17 cellular contexts compared by ENCODE assay signal in genomic region chr19:30069535-30070197, GRCh38.
DNase-seq lines count a peak whose midpoint lies in the region; ATAC-seq and TF ChIP-seq lines count a peak whose summit lies in the region.
"Had no signal": no experiment of that assay in that cellular context is flagged by ENCODE, and none has a peak within 500 bp of the region (broad histone marks: within the 10 kb centered on the region; RNA-seq: fewer than 3 reads in every experiment).

No MANE protein-coding gene starts in this region.

- H3K27ac Mint-ChIP-seq in nephron progenitor cell: no peak overlapping the region
- H3K27ac Mint-ChIP-seq: activated CD4-positive, alpha-beta T cell treated with anti-CD3 and anti-CD28 coated beads for 36 hours had no signal

- peak overlapping the region; percentile 6; the same call in 1 of the 2 replicates for H3K27ac ChIP-seq in C4-2B
- H3K27ac ChIP-seq in HEK293 (ENCODE audit: extremely low read depth, low read depth, low read length): no peak overlapping the region; the same call in 1 of the 2 replicates
- H3K27ac ChIP-seq in coronary artery: no peak overlapping the region
- no peak overlapping the region for H3K27ac ChIP-seq in osteoblast (ENCODE audit: low read depth, low read length)
- H3K27ac ChIP-seq: brain microvascular endothelial cell, upper lobe of left lung had no signal

- no peaks in the 10 kb centered on the region for H3K36me3 Mint-ChIP-seq in nephron progenitor cell (ENCODE audit: low read depth)

- TF ChIP-seq CTCF in C4-2B (conservative IDR thresholded peaks at IDR 0.05) (no peak), HEK293 (tag by site-specific recombination; IDR thresholded peaks at IDR 0.05) (no peak), coronary artery (IDR thresholded peaks at IDR 0.05) (no peak), osteoblast (IDR thresholded peaks at IDR 0.05; ENCODE audit: extremely low read depth, low read depth, low read length) (no peak), nephron progenitor cell (IDR thresholded peaks at IDR 0.05) (no peak)

- H3K9me3 Mint-ChIP-seq in nephron progenitor cell: no peaks in the 10 kb centered on the region

- POLR2A ChIA-PET in HEK293 (lab: Yijun Ruan, JAX): no interaction called here

- H3K27me3 ChIP-seq in osteoblast (ENCODE audit: insufficient read depth, low read length): no peaks in the 10 kb centered on the region
- H3K27me3 ChIP-seq: brain microvascular endothelial cell, upper lobe of left lung had no signal

- H2AFZ ChIP-seq in osteoblast (ENCODE audit: low read length): no peak overlapping the region

- H3K4me1 Mint-ChIP-seq in nephron progenitor cell: peaks cover 19% of the 10 kb centered on the region
- H3K4me1 Mint-ChIP-seq: activated CD4-positive, alpha-beta T cell treated with anti-CD3 and anti-CD28 coated beads for 36 hours had no signal

- H3K4me3 Mint-ChIP-seq in nephron progenitor cell: no peak overlapping the region
- H3K4me3 Mint-ChIP-seq: activated CD4-positive, alpha-beta T cell treated with anti-CD3 and anti-CD28 coated beads for 36 hours had no signal

- DNase-seq in coronary artery (ENCODE audit: low spot score) (peak; percentile 33), osteoblast (ENCODE audit: insufficient read length, low spot score, missing footprints) (peak; percentile 73), NOMO-1 treated with DMSO at 0.1 percent for 48 hours (lab: John Stamatoyannopoulos, UW; ENCODE audit: unreplicated experiment) (no peak), nephron progenitor cell (no peak), putamen (ENCODE audit: low spot score) (no peak)
- DNase-seq in stimulated activated naive CD8-positive, alpha-beta T cell treated with anti-CD3 and anti-CD28 coated beads, Interleukin-15, Interleukin-2, amounts not matched to agents 100 U/mL and 50 U/mL, for 24 hours: no peak
- DNase-seq: activated CD4-positive, alpha-beta T cell treated with anti-CD3 and anti-CD28 coated beads for 36 hours; brain microvascular endothelial cell; MV-4-11; NCI-H1694 treated with DMSO at 0.1 percent for 48 hours; NCI-H345; stimulated activated CD4-positive, alpha-beta T cell treated with anti-CD3 and anti-CD28 coated beads, Interleukin-1b, Interleukin-23, amount 100 ng/mL, for 48 hours; stimulated activated naive CD4-positive, alpha-beta T cell treated with Interleukin-2 at 50 U/mL for 16 hours; SW 1271 had no signal

- H3K4me1 ChIP-seq in HEK293 (ENCODE audit: control insufficient read depth, insufficient read depth, low read length) (no peaks in the 10 kb centered on the region), osteoblast (ENCODE audit: insufficient read depth, low read length) (no peaks in the 10 kb centered on the region)
- H3K4me1 ChIP-seq: upper lobe of left lung had no signal

- H3K36me3 ChIP-seq in HEK293 (ENCODE audit: control insufficient read depth in 2 of 2, insufficient read depth in 1 of 2, low read length in 2 of 2) (no peaks in the 10 kb centered on the region), osteoblast (ENCODE audit: insufficient read depth, low read length) (no peaks in the 10 kb centered on the region)
- H3K36me3 ChIP-seq: brain microvascular endothelial cell, upper lobe of left lung had no signal

- CTCF ChIA-PET in HEK293 (lab: Yijun Ruan, JAX): no interaction called here

- H3K9me3 ChIP-seq in HEK293 (ENCODE audit: control insufficient read depth, insufficient read depth, low read depth, low read length) (no peaks in the 10 kb centered on the region), osteoblast (ENCODE audit: low read depth, low read length) (no peaks in the 10 kb centered on the region)
- H3K9me3 ChIP-seq: upper lobe of left lung had no signal

- no peak for ATAC-seq in stimulated activated naive CD8-positive, alpha-beta T cell treated with anti-CD3 and anti-CD28 coated beads, Interleukin-15, Interleukin-2, amounts not matched to agents 100 U/mL and 50 U/mL, for 24 hours
- ATAC-seq: activated CD4-positive, alpha-beta T cell treated with anti-CD3 and anti-CD28 coated beads for 36 hours had no signal

- no peaks in the 10 kb centered on the region for H3K79me2 ChIP-seq in osteoblast (ENCODE audit: insufficient read depth, low read length)

- H3K27me3 Mint-ChIP-seq in nephron progenitor cell (ENCODE audit: low read depth, poor library complexity): peaks cover 18% of the 10 kb centered on the region
- H3K27me3 Mint-ChIP-seq: activated CD4-positive, alpha-beta T cell treated with anti-CD3 and anti-CD28 coated beads for 36 hours had no signal

- H4K20me1 ChIP-seq in osteoblast (ENCODE audit: insufficient read depth, low read length): no peaks in the 10 kb centered on the region

- H3K4me2 ChIP-seq in osteoblast (ENCODE audit: insufficient read depth, low read length): no peak overlapping the region

- H3K4me3 ChIP-seq in HEK293 (ENCODE audit: low read depth, low read length) (no peak overlapping the region), coronary artery (no peak overlapping the region), osteoblast (ENCODE audit: insufficient read depth, low read length) (no peak overlapping the region)
- H3K4me3 ChIP-seq: upper lobe of left lung had no signal

TF ChIP-seq in HEK293, 187 proteins besides CTCF, POLR2A, EP300 and RAD21 (continues in another document):
- TF ChIP-seq TSHZ1 (tag by site-specific recombination; IDR thresholded peaks at IDR 0.05; ENCODE audit: borderline replicate concordance) (no peak), ZNF221 (tag by site-specific recombination; IDR thresholded peaks at IDR 0.05; ENCODE audit: borderline replicate concordance) (no peak), GLI4 (tag by site-specific recombination; IDR thresholded peaks at IDR 0.05) (no peak), ZFP3 (tag by site-specific recombination; IDR thresholded peaks at IDR 0.05; ENCODE audit: low read depth) (no peak), AEBP2 (tag by site-specific recombination; IDR thresholded peaks at IDR 0.05; ENCODE audit: borderline replicate concordance) (no peak), FEZF1 (tag by site-specific recombination; IDR thresholded peaks at IDR 0.05) (no peak), PRDM10 (tag by site-specific recombination; IDR thresholded peaks at IDR 0.05) (no peak), ZNF335 (tag by site-specific recombination; conservative IDR thresholded peaks at IDR 0.05) (peak; percentile 52), HOXC10 (CRISPR knock-in tag; IDR thresholded peaks at IDR 0.05) (no peak)

Comparison
In these comparisons a context has a peak if more than half of its experiments do, and no peak if none do; other contexts are left out.
1. DNase-seq: peak in coronary artery (single experiment) and osteoblast (single experiment); none in stimulated activated naive CD8-positive, alpha-beta T cell treated with anti-CD3 and anti-CD28 coated beads, Interleukin-15, Interleukin-2, amounts not matched to agents 100 U/mL and 50 U/mL, for 24 hours (single experiment), NOMO-1 treated with DMSO at 0.1 percent for 48 hours (single experiment), nephron progenitor cell (single experiment) and putamen (single experiment).